In the genomic region with DNA sequence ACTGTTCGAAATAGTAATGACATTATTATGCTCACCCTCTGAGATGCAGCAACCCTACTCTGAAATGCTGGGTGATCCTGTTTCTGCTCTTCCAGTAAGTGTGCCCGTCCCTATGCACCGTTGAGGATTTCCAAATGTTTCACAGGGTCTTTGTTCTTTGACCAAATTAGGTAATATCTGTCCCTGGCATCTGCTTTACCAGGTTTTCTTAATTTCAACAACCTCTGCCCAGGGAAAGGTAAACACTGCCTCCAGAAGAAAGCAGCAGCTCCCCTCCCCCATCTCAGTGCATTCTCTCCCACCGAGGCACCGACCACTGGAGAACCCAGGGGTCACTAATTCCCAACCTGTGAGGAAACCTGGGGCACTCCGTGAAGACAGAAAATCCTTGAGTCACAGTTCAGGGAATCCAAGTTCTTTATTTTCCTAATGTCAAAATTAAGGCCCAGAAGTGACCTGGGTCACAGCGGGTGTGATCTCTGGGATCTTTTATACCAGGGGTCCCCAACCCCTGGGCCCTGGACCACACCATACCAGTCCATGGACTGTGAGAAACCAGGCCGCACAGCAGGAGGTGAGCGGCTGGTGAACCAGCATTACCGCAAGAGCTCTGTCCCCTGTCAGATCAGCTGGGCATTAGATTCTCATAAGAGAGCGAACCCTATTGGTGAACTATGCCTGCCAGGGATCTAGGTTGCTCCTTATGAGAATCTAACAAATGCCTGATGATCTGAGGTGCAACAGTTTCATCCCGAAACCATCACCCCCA, we compare ENCODE assay signal across 17 cellular contexts. TPM values are rescaled to one million over a fixed set of nuclear protein-coding genes. Genes with fewer than 3 reads are reported as not detected.
A peak's percentile ranks its signal among the peaks of the same experiment; 100 is the strongest.
DNase-seq lines count a peak whose midpoint lies in the region; TF ChIP-seq lines count a peak whose summit lies in the region.
"Had no signal": no experiment of that assay in that cellular context is flagged by ENCODE, and none has a peak within 500 bp of the region (broad histone marks: within the 10 kb centered on the region; RNA-seq: fewer than 3 reads in every experiment).

No MANE protein-coding gene starts in this region.

- H4K20me1 ChIP-seq in KMS-11 (ENCODE audit: insufficient read depth) (no peaks in the 10 kb centered on the region), osteoblast (ENCODE audit: insufficient read depth, low read length) (no peaks in the 10 kb centered on the region)

- H2AFZ ChIP-seq in KMS-11 (ENCODE audit: low read depth) (peak overlapping the region; percentile 94; the same call in 1 of the 2 replicates), osteoblast (ENCODE audit: low read length) (no peak overlapping the region)

- peaks cover 14% of the 10 kb centered on the region for H3K4me1 Mint-ChIP-seq in Calu3 (ENCODE audit: low read depth, unreplicated experiment)
- H3K4me1 Mint-ChIP-seq in mesothelial cell of epicardium, result peaks cover 35% of the 10 kb centered on the region

- H3K27ac Mint-ChIP-seq in Calu3 (ENCODE audit: unreplicated experiment) (no peak overlapping the region), mesothelial cell of epicardium (no peak overlapping the region)
- H3K27ac Mint-ChIP-seq: activated CD4-positive, alpha-beta memory T cell treated with anti-CD3 and anti-CD28 coated beads for 36 hours; activated naive CD8-positive, alpha-beta T cell; activated T-cell treated with anti-CD3 and anti-CD28 coated beads, Interleukin-2, amount 50 U/mL, for 24 hours had no signal

- no peaks in the 10 kb centered on the region for H3K27me3 ChIP-seq in KMS-11 (ENCODE audit: insufficient read depth, low read depth)
- no peaks in the 10 kb centered on the region for H3K27me3 ChIP-seq in endocrine pancreas (ENCODE audit: control insufficient read depth, insufficient read depth, low read length)
- peaks cover 19% of the 10 kb centered on the region for H3K27me3 ChIP-seq in transverse colon
- no peaks in the 10 kb centered on the region for H3K27me3 ChIP-seq in osteoblast (ENCODE audit: insufficient read depth, low read length)
- H3K27me3 ChIP-seq: brain microvascular endothelial cell had no signal

- H3K36me3 ChIP-seq in KMS-11 (ENCODE audit: insufficient read depth) (no peaks in the 10 kb centered on the region), endocrine pancreas (ENCODE audit: control insufficient read depth, insufficient read depth, low read length) (no peaks in the 10 kb centered on the region), transverse colon (no peaks in the 10 kb centered on the region), osteoblast (ENCODE audit: insufficient read depth, low read length) (no peaks in the 10 kb centered on the region)
- H3K36me3 ChIP-seq: brain microvascular endothelial cell had no signal

- TF ChIP-seq EP300 in transverse colon (IDR thresholded peaks at IDR 0.05; ENCODE audit: low read depth), result no peak

- H3K4me3 Mint-ChIP-seq in Calu3 (ENCODE audit: low read depth, unreplicated experiment), result peak overlapping the region; percentile 79
- peak overlapping the region; percentile 83 for H3K4me3 Mint-ChIP-seq in mesothelial cell of epicardium
- H3K4me3 Mint-ChIP-seq: activated CD4-positive, alpha-beta memory T cell treated with anti-CD3 and anti-CD28 coated beads for 36 hours had no signal

- WGBS in transverse colon (ENCODE audit: low coverage in 1 of 2), 2 donors, result 90 to 92% methylated on average over 2 to 12 of the region's 12 CpGs

- H3K4me1 ChIP-seq in KMS-11 (ENCODE audit: low read depth, poor library complexity, severe bottlenecking) (peaks cover 8% of the 10 kb centered on the region), endocrine pancreas (ENCODE audit: control insufficient read depth, insufficient read depth, low read length) (peaks cover 5% of the 10 kb centered on the region), transverse colon (peaks cover 0 to 11% (median 4%) of the 10 kb centered on the region in 4 donors), osteoblast (ENCODE audit: insufficient read depth, low read length) (peaks cover 25% of the 10 kb centered on the region)

- H3K9me3 Mint-ChIP-seq in Calu3 (ENCODE audit: low read depth, unreplicated experiment), result no peaks in the 10 kb centered on the region
- H3K9me3 Mint-ChIP-seq in mesothelial cell of epicardium, result no peaks in the 10 kb centered on the region
- H3K9me3 Mint-ChIP-seq: activated CD4-positive, alpha-beta memory T cell treated with anti-CD3 and anti-CD28 coated beads for 36 hours; activated T-cell treated with anti-CD3 and anti-CD28 coated beads, Interleukin-2, amount 50 U/mL, for 24 hours had no signal

- H3K27me3 Mint-ChIP-seq in Calu3 (ENCODE audit: unreplicated experiment), result no peaks in the 10 kb centered on the region
- H3K27me3 Mint-ChIP-seq in mesothelial cell of epicardium (ENCODE audit: low read depth), result peaks cover 21% of the 10 kb centered on the region

- no peaks in the 10 kb centered on the region for H3K79me2 ChIP-seq in KMS-11 (ENCODE audit: insufficient read depth, low read depth)
- H3K79me2 ChIP-seq in osteoblast (ENCODE audit: insufficient read depth, low read length), result no peaks in the 10 kb centered on the region

- no peaks in the 10 kb centered on the region for H3K9me3 ChIP-seq in endocrine pancreas (ENCODE audit: control insufficient read depth, low read length)
- no peaks in the 10 kb centered on the region for H3K9me3 ChIP-seq in transverse colon
- H3K9me3 ChIP-seq in osteoblast (ENCODE audit: low read depth, low read length), result no peaks in the 10 kb centered on the region

- no peak overlapping the region for H3K9ac ChIP-seq in KMS-11
- H3K9ac ChIP-seq in endocrine pancreas (ENCODE audit: control insufficient read depth, insufficient read depth, low read length), result no peak overlapping the region

- CTCF ChIA-PET in Calu3 (lab: Charles Lee), result interaction anchor here (1.4 kb wide), 1 partner anchor 63 kb away, joined by 3 read pairs; no protein-coding TSS in a partner anchor

- TF ChIP-seq CTCF in Calu3 (IDR thresholded peaks at IDR 0.05; ENCODE audit: unreplicated experiment) (no peak), KMS-11 (conservative IDR thresholded peaks at IDR 0.05; ENCODE audit: low read depth, low read length) (no peak), mesothelial cell of epicardium (IDR thresholded peaks at IDR 0.05; ENCODE audit: unreplicated experiment) (no peak), transverse colon (IDR thresholded peaks at IDR 0.05) (no peak), osteoblast (IDR thresholded peaks at IDR 0.05; ENCODE audit: extremely low read depth, low read depth, low read length) (no peak)

- no peak for TF ChIP-seq POLR2A in transverse colon (IDR thresholded peaks at IDR 0.05)

- H3K4me3 ChIP-seq in KMS-11 (IDR thresholded peaks at IDR 0.05; ENCODE audit: insufficient read depth, low read depth, low read length) (no peak overlapping the region), endocrine pancreas (ENCODE audit: control insufficient read depth, insufficient read depth, low read length) (peak overlapping the region; percentile 77), transverse colon (no peak overlapping the region), osteoblast (ENCODE audit: insufficient read depth, low read length) (no peak overlapping the region)

- TSS peak; percentile 51 for BruUV-seq in Calu3 (replicated peaks; lab: Mats Ljungman, UMichigan)

- intact Hi-C loops in Calu3 (cut with micrococcal nuclease; ENCODE audit: unreplicated experiment) (loop anchor here (5.0 kb wide), 1 partner anchor 90 kb away; no protein-coding TSS in a partner anchor), transverse colon (cut with DNase I; ENCODE audit: low total_unique reads) (no loop called here)

- DNase-seq in Calu3, result no peak
- no peak for DNase-seq in mesothelial cell of epicardium (ENCODE audit: low spot score in 2 of 2, unreplicated experiment in 2 of 2)
- DNase-seq in transverse colon, result no peak
- DNase-seq in osteoblast (ENCODE audit: insufficient read length, low spot score, missing footprints), result no peak
- no peak for DNase-seq in NCI-H774 (lab: John Stamatoyannopoulos, UW)
- no peak for DNase-seq in NCI-H526 (lab: John Stamatoyannopoulos, UW)
- DNase-seq: activated CD4-positive, alpha-beta memory T cell treated with anti-CD3 and anti-CD28 coated beads for 36 hours; activated T-cell treated with anti-CD3 and anti-CD28 coated beads, Interleukin-2, amount 50 U/mL, for 24 hours; brain microvascular endothelial cell; foreskin melanocyte; left ventricle myocardium superior; MM.1S; stimulated activated CD4-positive, alpha-beta T cell treated with anti-CD3 and anti-CD28 coated beads, Interleukin-4, amount 100 ng/mL, for 1 hour had no signal

- H3K36me3 Mint-ChIP-seq in Calu3 (ENCODE audit: insufficient read depth, unreplicated experiment) (peaks cover 17% of the 10 kb centered on the region), mesothelial cell of epicardium (peaks cover 3% of the 10 kb centered on the region)
- H3K36me3 Mint-ChIP-seq: activated CD4-positive, alpha-beta memory T cell treated with anti-CD3 and anti-CD28 coated beads for 36 hours; activated naive CD8-positive, alpha-beta T cell had no signal

- H3K4me2 ChIP-seq in KMS-11 (peak overlapping the region; percentile 57; the same call in 1 of the 2 replicates), osteoblast (ENCODE audit: insufficient read depth, low read length) (no peak overlapping the region)

- no peak overlapping the region for H3K27ac ChIP-seq in KMS-11
- H3K27ac ChIP-seq in transverse colon, result no peak overlapping the region
- H3K27ac ChIP-seq in osteoblast (ENCODE audit: low read depth, low read length), result no peak overlapping the region
- H3K27ac ChIP-seq: brain microvascular endothelial cell had no signal

- in situ Hi-C loops in transverse colon (cut with MboI; ENCODE audit: low pct_ligation_motif_present in 1 of 4, low pct_unique_long_range_greater_than_20kb in 1 of 4, low sequenced_read_pairs in 3 of 4), result no loop called here

RNA-seq across cellular contexts. Expression of a gene that starts 1.2 kb away (rescaled TPM):
- total RNA-seq in Calu3 (2022), result 16.6 and 18.4 TPM in 2 replicates
- total RNA-seq in mesothelial cell of epicardium, result 11.6 to 13.6 TPM (median 12.3 TPM) in 3 replicates
- 1 to 10 TPM in 2 of 4 donors, not detected in 2; 2.5 to 3.4 TPM for total RNA-seq in transverse colon
- 0.72 and 0.88 TPM in 2 replicates for total RNA-seq in osteoblast
- total RNA-seq: activated CD4-positive, alpha-beta memory T cell treated with anti-CD3 and anti-CD28 coated beads for 36 hours; T-helper 1 cell treated with Interleukin-12 subunit alpha and Interleukin-12 subunit beta and Interleukin-4 antibody, amounts not matched to agents 30 ng/mL and 1 ng/mL, for 36 hours had no signal
